8 cellular contexts compared by ENCODE assay signal in the genomic region with DNA sequence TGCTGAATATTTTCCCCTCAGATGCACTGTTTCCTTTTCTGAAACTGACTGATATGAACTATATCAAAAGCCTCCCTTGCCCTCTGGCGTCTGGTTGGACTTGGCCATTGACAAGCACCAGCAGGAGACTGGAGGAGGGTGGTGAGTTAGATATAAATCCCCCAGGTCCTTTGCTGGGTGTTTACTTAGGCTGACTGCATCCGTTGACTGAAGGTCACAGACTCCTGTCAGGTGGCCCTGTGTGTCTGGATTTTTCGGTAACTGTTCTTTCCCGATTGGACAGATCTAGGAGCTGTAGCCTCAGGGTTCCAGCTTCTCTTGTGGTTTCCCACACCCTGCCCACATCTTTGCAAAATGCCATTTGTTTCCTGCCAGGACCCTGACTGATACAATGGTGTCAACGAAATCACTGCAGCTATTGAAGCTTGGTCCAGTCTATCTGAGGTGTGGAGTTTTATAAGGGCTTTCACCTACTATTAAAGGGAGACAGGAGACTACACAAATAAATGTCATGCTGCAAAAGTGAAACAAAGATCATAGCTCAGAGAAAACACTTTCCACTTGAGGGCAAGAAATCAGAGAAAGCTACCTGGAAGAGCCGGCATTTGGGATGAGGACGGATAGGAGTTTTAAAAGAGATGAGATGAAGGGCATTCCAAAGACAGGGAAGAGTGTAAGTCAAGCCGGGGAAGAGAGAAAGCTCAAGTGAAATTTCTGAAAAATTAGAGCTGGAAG. TPM values are rescaled to one million over a fixed set of nuclear protein-coding genes. Genes with fewer than 3 reads are reported as not detected.
DNase-seq lines count a peak whose midpoint lies in the region; ATAC-seq and TF ChIP-seq lines count a peak whose summit lies in the region.

No MANE protein-coding gene starts in this region.

- H3K4me1 ChIP-seq in right cardiac atrium (ENCODE audit: control insufficient read depth, insufficient read depth, low read length) (no peaks in the 10 kb centered on the region), spleen (peaks cover 0 to 45% (median 24%) of the 10 kb centered on the region in 6 donors), thyroid gland (peaks cover 4 to 8% of the 10 kb centered on the region in 2 donors)

- H3K4me3 ChIP-seq in WI38 (ENCODE audit: low read depth, low read length) (peak overlapping the region; percentile 95), right cardiac atrium (ENCODE audit: low read length) (peak overlapping the region; percentile 62), spleen (peak overlapping the region; percentile 71 to 94 (median 90)), thyroid gland (replicated peaks in 1 of 3) (no peak overlapping the region)

- no peaks in the 10 kb centered on the region for H3K36me3 ChIP-seq in spleen
- H3K36me3 ChIP-seq in thyroid gland, result no peaks in the 10 kb centered on the region

- ATAC-seq in right cardiac atrium (no peak), GM21825 (IDR thresholded peaks at IDR 0.05; ENCODE audit: unreplicated experiment) (no peak)

- H3K27ac ChIP-seq in C4-2B (peak overlapping the region; percentile 87; the same call in 1 of the 2 replicates), right cardiac atrium (ENCODE audit: low read length) (peak overlapping the region; percentile 51), spleen (peak overlapping the region in 2 of 8 donors; percentile 89 to 90), thyroid gland (peak overlapping the region in 1 of 3 donors; percentile 87)

- no peak for TF ChIP-seq CTCF in C4-2B (conservative IDR thresholded peaks at IDR 0.05)
- TF ChIP-seq CTCF in WI38 (IDR thresholded peaks at IDR 0.05; ENCODE audit: low read depth, low read length), result no peak
- no peak for TF ChIP-seq CTCF in spleen (IDR thresholded peaks at IDR 0.05 in 8 of 11, conservative IDR thresholded peaks at IDR 0.05 in 3 of 11)
- TF ChIP-seq CTCF in thyroid gland (IDR thresholded peaks at IDR 0.05), result no peak

- no peaks in the 10 kb centered on the region for H3K9me3 ChIP-seq in right cardiac atrium (ENCODE audit: control insufficient read depth, low read length)
- peaks cover 0 to 5% (median 0%) of the 10 kb centered on the region in 8 donors for H3K9me3 ChIP-seq in spleen
- no peaks in the 10 kb centered on the region for H3K9me3 ChIP-seq in thyroid gland

- 24% methylated on average over 8 of the region's 8 CpGs for WGBS in right cardiac atrium
- 20 to 28% (median 23%) methylated on average over 8 of the region's 8 CpGs for WGBS in spleen, 5 donors
- WGBS in thyroid gland, 2 donors, result 59 to 62% methylated on average over 8 of the region's 8 CpGs

- intact Hi-C loops in right cardiac atrium (cut with DNase I) (no loop called here), spleen (cut with DNase I; ENCODE audit: low total_unique reads) (no loop called here), thyroid gland (cut with DNase I) (no loop called here)

- H3K27me3 ChIP-seq in right cardiac atrium (ENCODE audit: control insufficient read depth, insufficient read depth) (no peaks in the 10 kb centered on the region), spleen (replicated peaks in 1 of 7) (peaks cover 0 to 47% (median 2%) of the 10 kb centered on the region in 7 donors), thyroid gland (no peaks in the 10 kb centered on the region)

- DNase-seq in HT1080 (ENCODE audit: low read depth), result peak; percentile 73
- DNase-seq in right cardiac atrium, result peak in 1 of 3 donors; percentile 45
- no peak for DNase-seq in spleen
- no peak for DNase-seq in thyroid gland
- no peak for DNase-seq in NCI-H2081 treated with DMSO at 0.1 percent for 48 hours (lab: John Stamatoyannopoulos, UW)

- TF ChIP-seq POLR2A in spleen (IDR thresholded peaks at IDR 0.05), result no peak
- no peak for TF ChIP-seq POLR2A in thyroid gland (IDR thresholded peaks at IDR 0.05)

RNA-seq across cellular contexts. Expression of a gene that starts 1.5 kb away (rescaled TPM):
- 6.4 and 7.8 TPM in 2 replicates for total RNA-seq in HT1080 (2014; rRNA removed; shearing (Covaris generic))
- polyA plus RNA-seq in HT1080 (2015; cell fraction: cytosol; rRNA removed), result 3.4 and 4.6 TPM in 2 replicates
- 5.4 and 6.0 TPM in 2 replicates for polyA plus RNA-seq in HT1080 (2015; cell fraction: nucleus; rRNA removed)
- total RNA-seq in right cardiac atrium (1 to 10 TPM; 7.8 to 8.9 (median 8.2) TPM), spleen (10 to 100 TPM in 4 of 7 donors, 1 to 10 TPM in 3; 7.4 to 16.3 (median 12.2) TPM), thyroid gland (10 to 100 TPM; 52.9 to 91.0 (median 61.9) TPM)
- polyA plus RNA-seq in right cardiac atrium (2.9 TPM), spleen (1 to 10 TPM in 1 of 3 donors, under 1 TPM in 2; 0.74 to 1.5 (median 0.94) TPM)

Comparison
In these comparisons a context has a peak if more than half of its experiments do, and no peak if none do; other contexts are left out.
1. H3K4me3 ChIP-seq: peak in WI38 (single experiment), right cardiac atrium (single experiment) and spleen (8 of 8); none in thyroid gland (0 of 3).